ENCODE assay signal across 7 cellular contexts in genomic region chr5:109455598-109456096, GRCh38. TPM values are rescaled to one million over a fixed set of nuclear protein-coding genes. Genes with fewer than 3 reads are reported as not detected.
DNase-seq lines count a peak whose midpoint lies in the region; ATAC-seq, FAIRE-seq and TF ChIP-seq lines count a peak whose summit lies in the region.

No MANE protein-coding gene starts in this region.

- CTCF ChIA-PET in GM12878 (lab: Yijun Ruan, JAX) (interaction anchor here (0.7 to 1.4 kb wide), 2 partner anchors 18 to 537 kb away, joined by 3 to 4 read pairs; no protein-coding TSS in a partner anchor), HepG2 (lab: Yijun Ruan, JAX; ENCODE audit: low intra/inter-chr PET ratio, low total read pairs) (no interaction called here)

- no peaks in the 10 kb centered on the region for H4K20me1 ChIP-seq in GM12878 (ENCODE audit: control insufficient read depth, insufficient read depth)
- H4K20me1 ChIP-seq in HepG2 (ENCODE audit: insufficient read depth, low read length): no peaks in the 10 kb centered on the region

- no peak for TF ChIP-seq RAD21 in GM12878 (IDR thresholded peaks at IDR 0.05; ENCODE audit: insufficient read depth, low read depth, low read length)
- TF ChIP-seq RAD21 in HepG2 (CRISPR knock-in tag; IDR thresholded peaks at IDR 0.05): no peak

- POLR2A ChIA-PET in GM12878 (lab: Charles Lee): interaction anchor here (0.7 to 1.0 kb wide), 2 partner anchors 27 to 597 kb away, joined by 3 to 4 read pairs; no protein-coding TSS in a partner anchor
- POLR2A ChIA-PET in HepG2 (lab: Yijun Ruan, JAX): no interaction called here

- 0% methylated on average over 3 of the region's 3 CpGs for WGBS in GM12878 (ENCODE audit: insufficient coverage, insufficient replicate concordance, low lambda C conversion rate, missing lambda C conversion rate)
- WGBS in HepG2 (ENCODE audit: low lambda C conversion rate): 3% methylated on average over 3 of the region's 3 CpGs

- in situ Hi-C loops in KBM-7 (cut with MboI; ENCODE audit: low pct_unique_long_range_greater_than_20kb, low sequenced_read_pairs) (no loop called here), GM12878 (cut with MboI) (loop anchor here (25.0 kb wide), 1 partner anchor 818 kb away; no protein-coding TSS in a partner anchor), HepG2 (cut with HindIII; ENCODE audit: extremely low pct_ligation_motif_present, low pct_unique_long_range_greater_than_20kb) (no loop called here)

- TF ChIP-seq POLR2A in GM12878 (IDR thresholded peaks at IDR 0.05; ENCODE audit: low read depth, low read length): no peak
- TF ChIP-seq POLR2A in HepG2 (IDR thresholded peaks at IDR 0.05; ENCODE audit: insufficient read depth in 1 of 2, low read depth in 2 of 2, low read length in 2 of 2): no peak

- H3K36me3 ChIP-seq in GM12878 (ENCODE audit: control insufficient read depth in 2 of 2, insufficient read depth in 2 of 2, low read length in 1 of 2): no peaks in the 10 kb centered on the region
- H3K36me3 ChIP-seq in HepG2 (replicated peaks in 1 of 2; ENCODE audit: control insufficient read depth in 1 of 2, insufficient read depth in 2 of 2, low read length in 2 of 2): no peaks in the 10 kb centered on the region

- H3K27ac ChIP-seq in GM12878 (ENCODE audit: control insufficient read depth, insufficient read depth): no peak overlapping the region
- no peak overlapping the region for H3K27ac ChIP-seq in HepG2 (ENCODE audit: extremely low read length, insufficient read depth, low read length)

- H3K9me3 ChIP-seq in GM12878 (replicated peaks; ENCODE audit: control insufficient read depth, insufficient read depth, low read length): no peaks in the 10 kb centered on the region; the same call in 2 of the 3 replicates
- no peaks in the 10 kb centered on the region for H3K9me3 ChIP-seq in HepG2 (ENCODE audit: low read length)

- H3K9ac ChIP-seq in GM12878 (ENCODE audit: control insufficient read depth, insufficient read depth, low read length) (no peak overlapping the region), HepG2 (ENCODE audit: insufficient read depth, low read depth, low read length) (no peak overlapping the region)

- SMC1A ChIA-PET in GM12878 (lab: Charles Lee; ENCODE audit: uncharacterized antibody, unreplicated experiment): interaction anchor here (0.8 to 1.5 kb wide), 4 partner anchors 12 to 774 kb away, joined by 3 to 5 read pairs (median 3); no protein-coding TSS in a partner anchor

- H3K4me3 ChIP-seq in GM12878 (no peak overlapping the region), HepG2 (replicated peaks in 1 of 3; ENCODE audit: insufficient read depth in 1 of 3, low read depth in 2 of 3, low read length in 3 of 3) (no peak overlapping the region)

- no peak overlapping the region; the same call in 1 of the 2 replicates for H3K4me2 ChIP-seq in GM12878 (ENCODE audit: control insufficient read depth, insufficient read depth)
- no peak overlapping the region for H3K4me2 ChIP-seq in HepG2 (ENCODE audit: low read depth, low read length)

- no peaks in the 10 kb centered on the region for H3K27me3 ChIP-seq in GM12878 (replicated peaks in 1 of 2; ENCODE audit: control insufficient read depth in 2 of 2, insufficient read depth in 2 of 2, low read length in 1 of 2)
- peaks cover 0 to under 1% of the 10 kb centered on the region in 2 experiments; a peak in 2 of 5 replicates for H3K27me3 ChIP-seq in HepG2 (ENCODE audit: control insufficient read depth in 1 of 2, insufficient read depth in 2 of 2, low read length in 2 of 2)

- no TSS peak for BruUV-seq in GM12878 (replicated peaks; lab: Mats Ljungman, UMichigan)
- no TSS peak for BruUV-seq in HepG2 (replicated peaks; lab: Mats Ljungman, UMichigan)

- RAD21 ChIA-PET in GM12878 (lab: Charles Lee; ENCODE audit: unreplicated experiment): interaction anchor here (1.2 kb wide), 2 partner anchors 292 to 814 kb away, joined by 3 read pairs; no protein-coding TSS in a partner anchor

- intact Hi-C loops in GM12878 (cut with micrococcal nuclease; ENCODE audit: unreplicated experiment) (no loop called here), HepG2 (cut with micrococcal nuclease; ENCODE audit: unreplicated experiment) (no loop called here)

- FAIRE-seq in GM12878 (lab: Jason Lieb, UNC): peak; percentile 66
- FAIRE-seq in HepG2 (lab: Jason Lieb, UNC): no peak

- peak; percentile 100 for ATAC-seq in GM18499 (IDR thresholded peaks at IDR 0.05; ENCODE audit: insufficient read depth, unreplicated experiment)
- ATAC-seq in GM21737 (IDR thresholded peaks at IDR 0.05; ENCODE audit: unreplicated experiment): peak; percentile 98
- ATAC-seq in GM12878: peak; percentile 100
- no peak; the same call in 2 of the 3 replicates for ATAC-seq in HepG2

- DNase-seq in KBM-7: peak; percentile 64
- peak; percentile 45 for DNase-seq in GM12878 (ENCODE audit: low read depth, low spot score)
- DNase-seq in HepG2 (ENCODE audit: low spot score): peak; percentile 11
- DNase-seq in ureter (ENCODE audit: low spot score): peak; percentile 80
- DNase-seq in activated CD8-positive, alpha-beta memory T cell treated with anti-CD3 and anti-CD28 coated beads, Interleukin-2, amount 50 U/mL, for 48 hours: no peak

- no peak for TF ChIP-seq CTCF in GM12878 (IDR thresholded peaks at IDR 0.05 in 2 of 3, conservative IDR thresholded peaks at IDR 0.05 in 1 of 3; ENCODE audit: control insufficient read depth in 2 of 3, extremely low read depth in 1 of 3, insufficient read depth in 1 of 3, low read depth in 3 of 3, low read length in 3 of 3)
- TF ChIP-seq CTCF in HepG2 (CRISPR knock-in tag; IDR thresholded peaks at IDR 0.05): no peak

- TF ChIP-seq EP300 in GM12878 (IDR thresholded peaks at IDR 0.05; ENCODE audit: borderline replicate concordance in 1 of 2, control insufficient read depth in 1 of 2, low read depth in 2 of 2, low read length in 2 of 2): peak; percentile 57 to 85; a peak in 3 of 4 replicates
- TF ChIP-seq EP300 in HepG2 (IDR thresholded peaks at IDR 0.05; ENCODE audit: low read depth in 2 of 2, low read length in 2 of 2): no peak
- no peak for TF ChIP-seq EP300 in HepG2 (CRISPR knock-in tag; IDR thresholded peaks at IDR 0.05; ENCODE audit: borderline replicate concordance)

- H3K4me1 ChIP-seq in GM12878 (ENCODE audit: control insufficient read depth, insufficient read depth, low read length): no peaks in the 10 kb centered on the region
- no peaks in the 10 kb centered on the region for H3K4me1 ChIP-seq in HepG2 (ENCODE audit: insufficient read depth, low read length)

- H3K79me2 ChIP-seq in GM12878 (ENCODE audit: control insufficient read depth, insufficient read depth, low read length): no peaks in the 10 kb centered on the region
- H3K79me2 ChIP-seq in HepG2 (ENCODE audit: insufficient read depth, low read length): no peaks in the 10 kb centered on the region

- H2AFZ ChIP-seq in GM12878 (ENCODE audit: control insufficient read depth, low read depth, low read length) (peak overlapping the region; percentile 68), HepG2 (ENCODE audit: low read length) (no peak overlapping the region)

TF ChIP-seq in HepG2, 621 proteins besides CTCF, POLR2A, EP300 and RAD21 (continues in another document):
- TF ChIP-seq JUN (CRISPR knock-in tag; IDR thresholded peaks at IDR 0.05) (no peak), ESRRA (CRISPR knock-in tag; IDR thresholded peaks at IDR 0.05; ENCODE audit: low read depth) (no peak), ZNF530 (CRISPR knock-in tag; IDR thresholded peaks at IDR 0.05; ENCODE audit: low read depth) (no peak), MAFK (conservative IDR thresholded peaks at IDR 0.05 in 1 of 2, IDR thresholded peaks at IDR 0.05 in 1 of 2; ENCODE audit: low read length in 2 of 2) (peak in 1 of 2 experiments; percentile 50; a peak in 2 of 4 replicates)

RNA-seq across cellular contexts. Expression of gene PJA2, which starts 45.9 kb away (rescaled TPM):
- total RNA-seq in GM12878 (2013; cell fraction: nucleolus; rRNA removed): 90.2 and 91.5 TPM in 2 replicates
- total RNA-seq in GM12878 (2014; rRNA removed): 28.9 and 32.6 TPM in 2 replicates
- total RNA-seq in GM12878 (2014; rRNA removed; fragmentation: Illumina TruSeq; extraction: Trizol): 52.1 and 52.7 TPM in 2 replicates
- total RNA-seq in GM12878 (2021): 43.0 and 43.5 TPM in 2 replicates
- 23.0 TPM for polyA plus RNA-seq in GM12878 (2011; ENCODE audit: low read depth)
- polyA plus RNA-seq in GM12878 (2011; rRNA removed): 93.4 and 142 TPM in 2 replicates
- polyA plus RNA-seq in GM12878 (2011; cell fraction: cytosol; rRNA removed): 29.4 and 37.6 TPM in 2 replicates
- polyA plus RNA-seq in GM12878 (2011; cell fraction: nucleus; rRNA removed): 29.6 and 35.0 TPM in 2 replicates
- 39.1 and 49.3 TPM in 2 replicates for polyA plus RNA-seq in GM12878 (2012)
- 52.5 and 64.9 TPM in 2 replicates for polyA plus RNA-seq in GM12878 (2014; fragmentation: Illumina TruSeq; extraction: Trizol)
- 10 to 100 TPM; 27.8 to 28.2 TPM for polyA plus RNA-seq in GM12878 (2014; fragmentation: Nextera tagmentation; extraction: Ambion mirVana)
- polyA plus RNA-seq in GM12878 (2014; rRNA removed): 25.6 and 31.2 TPM in 2 replicates
- 10 to 100 TPM; 58.0 to 58.7 TPM for polyA plus RNA-seq in GM12878 (2016; fragmentation: Nextera tagmentation; extraction: Ambion mirVana)
- polyA minus RNA-seq in GM12878 (2011; rRNA and poly(A)+ RNA removed): 87.6 and 117 TPM in 2 replicates
- polyA minus RNA-seq in GM12878 (2011; cell fraction: cytosol; rRNA and poly(A)+ RNA removed): 32.6 and 35.9 TPM in 2 replicates
- polyA minus RNA-seq in GM12878 (2011; cell fraction: nucleus; rRNA and poly(A)+ RNA removed): 35.3 and 44.2 TPM in 2 replicates
- 39.4 and 70.7 TPM in 2 replicates for total RNA-seq in HepG2 (2016; rRNA removed; fragmentation: Illumina TruSeq; extraction: Trizol)
- 5.1 and 6.3 TPM in 2 replicates for total RNA-seq in HepG2 (2016; cell fraction: cytosol; rRNA removed; fragmentation: Illumina TruSeq; extraction: Trizol; ENCODE audit: low read depth)
- total RNA-seq in HepG2 (2016; cell fraction: insoluble cytoplasmic fraction; rRNA removed; fragmentation: Illumina TruSeq; extraction: Trizol): 37.3 and 71.4 TPM in 2 replicates
- total RNA-seq in HepG2 (2016; cell fraction: membrane; rRNA removed; fragmentation: Illumina TruSeq; extraction: Trizol): 22.7 and 27.8 TPM in 2 replicates
- total RNA-seq in HepG2 (2016; cell fraction: nucleus; rRNA removed; fragmentation: Illumina TruSeq; extraction: Trizol): 34.8 and 35.7 TPM in 2 replicates
- 29.7 and 41.4 TPM in 2 replicates for polyA plus RNA-seq in HepG2 (2011; rRNA removed)
- polyA plus RNA-seq in HepG2 (2011; cell fraction: cytosol; rRNA removed): 16.5 and 25.6 TPM in 2 replicates
- 11.3 and 14.3 TPM in 2 replicates for polyA plus RNA-seq in HepG2 (2011; cell fraction: nucleus; rRNA removed)
- 37.0 and 42.7 TPM in 2 replicates for polyA plus RNA-seq in HepG2 (2012)
- polyA plus RNA-seq in HepG2 (2016; cell fraction: cytosol; fragmentation: Illumina TruSeq; extraction: Trizol; ENCODE audit: low read depth): 2.4 and 2.8 TPM in 2 replicates
- polyA plus RNA-seq in HepG2 (2016; cell fraction: insoluble cytoplasmic fraction; fragmentation: Illumina TruSeq; extraction: Trizol; ENCODE audit: low read depth): 55.5 and 60.0 TPM in 2 replicates
- 9.5 and 12.5 TPM in 2 replicates for polyA plus RNA-seq in HepG2 (2016; cell fraction: membrane; fragmentation: Illumina TruSeq; extraction: Trizol; ENCODE audit: low read depth)
- polyA plus RNA-seq in HepG2 (2016; cell fraction: nucleus; fragmentation: Illumina TruSeq; extraction: Trizol; ENCODE audit: insufficient read depth, low read depth): 22.2 and 24.7 TPM in 2 replicates
- polyA minus RNA-seq in HepG2 (2011; rRNA and poly(A)+ RNA removed; ENCODE audit: low replicate concordance): 30.6 and 33.6 TPM in 2 replicates
- polyA minus RNA-seq in HepG2 (2011; cell fraction: cytosol; rRNA and poly(A)+ RNA removed): 45.1 and 46.4 TPM in 2 replicates
- 65.7 and 70.6 TPM in 2 replicates for polyA minus RNA-seq in HepG2 (2011; cell fraction: nucleus; rRNA and poly(A)+ RNA removed)
- total RNA-seq in ureter: 102 TPM
